ENCODE assay signal across 9 cellular contexts in genomic region chr5:170603578-170604565, GRCh38.
DNase-seq lines count a peak whose midpoint lies in the region; ATAC-seq, FAIRE-seq and TF ChIP-seq lines count a peak whose summit lies in the region.
"Had no signal": no experiment of that assay in that cellular context is flagged by ENCODE, and none has a peak within 500 bp of the region (broad histone marks: within the 10 kb centered on the region; RNA-seq: fewer than 3 reads in every experiment).

No MANE protein-coding gene starts in this region.

- no peak overlapping the region for H3K27ac Mint-ChIP-seq in activated CD4-positive, alpha-beta memory T cell treated with anti-CD3 and anti-CD28 coated beads for 36 hours
- H3K27ac Mint-ChIP-seq: activated B cell treated with CpG ODN at 0.5 μM for 24 hours had no signal

- H3K36me3 Mint-ChIP-seq in activated CD4-positive, alpha-beta memory T cell treated with anti-CD3 and anti-CD28 coated beads for 36 hours = no peaks in the 10 kb centered on the region

- ATAC-seq in GM21619 (IDR thresholded peaks at IDR 0.05; ENCODE audit: unreplicated experiment) = peak; percentile 74
- peak in 3 of 4 donors; percentile 58 to 71 (median 64) for ATAC-seq in pancreas

- H3K4me3 Mint-ChIP-seq in activated CD4-positive, alpha-beta memory T cell treated with anti-CD3 and anti-CD28 coated beads for 36 hours = no peak overlapping the region
- H3K4me3 Mint-ChIP-seq: activated B cell treated with CpG ODN at 0.5 μM for 24 hours had no signal

- 0 out of 2 replicates have a peak, but pooled peaks cover 4% of the 10 kb centered on the region for H4K20me1 ChIP-seq in DOHH2 (ENCODE audit: control insufficient read depth, insufficient read depth, low read depth, low read length)

- POLR2A ChIA-PET in activated CD4-positive, alpha-beta memory T cell treated with anti-CD3 and anti-CD28 coated beads for 36 hours (lab: Charles Lee) = no interaction called here

- H3K36me3 ChIP-seq in DOHH2 (ENCODE audit: control insufficient read depth, low read length) (no peaks in the 10 kb centered on the region), pancreas (no peaks in the 10 kb centered on the region)

- intact Hi-C loops in activated CD4-positive, alpha-beta memory T cell treated with anti-CD3 and anti-CD28 coated beads for 36 hours (cut with micrococcal nuclease) = loop anchor here (1.0 kb wide), 1 partner anchor 28 kb away; no protein-coding TSS in a partner anchor
- intact Hi-C loops in pancreas (cut with DNase I) = no loop called here

- 50% methylated on average over 12 of the region's 12 CpGs for WGBS in pancreas, 2 donors

- TF ChIP-seq CTCF in DOHH2 (IDR thresholded peaks at IDR 0.05; ENCODE audit: low read depth, low read length, poor library complexity, severe bottlenecking) (peak; percentile 75), fibroblast of pulmonary artery (IDR thresholded peaks at IDR 0.05; ENCODE audit: low read length, missing control alignments) (peak; percentile 64), pancreas (IDR thresholded peaks at IDR 0.05) (peak in 2 of 4 donors; percentile 29 to 40)

- no peaks in the 10 kb centered on the region for H3K79me2 ChIP-seq in DOHH2 (ENCODE audit: control insufficient read depth, low read length)

- no peaks in the 10 kb centered on the region for H3K9me2 ChIP-seq in DOHH2 (replicated peaks; ENCODE audit: control insufficient read depth, low read length)

- H3K4me1 ChIP-seq in DOHH2 (ENCODE audit: control insufficient read depth, low read length) = no peaks in the 10 kb centered on the region
- no peaks in the 10 kb centered on the region for H3K4me1 ChIP-seq in pancreas

- H3K27me3 Mint-ChIP-seq in activated CD4-positive, alpha-beta memory T cell treated with anti-CD3 and anti-CD28 coated beads for 36 hours = peaks cover 33% of the 10 kb centered on the region

- no peaks in the 10 kb centered on the region for H3K9me3 Mint-ChIP-seq in activated CD4-positive, alpha-beta memory T cell treated with anti-CD3 and anti-CD28 coated beads for 36 hours
- H3K9me3 Mint-ChIP-seq: activated B cell treated with CpG ODN at 0.5 μM for 24 hours had no signal

- H3K27me3 ChIP-seq in DOHH2 (ENCODE audit: control insufficient read depth, low read length) = peaks cover 3% of the 10 kb centered on the region; the same call in 1 of the 2 replicates
- H3K27me3 ChIP-seq in pancreas = no peaks in the 10 kb centered on the region

- CTCF ChIA-PET in activated CD4-positive, alpha-beta memory T cell treated with anti-CD3 and anti-CD28 coated beads for 36 hours (lab: Charles Lee) = interaction anchor here (0.8 to 3.9 kb wide), 10 partner anchors 9 to 169 kb away, joined by 3 to 30 read pairs (median 3); no protein-coding TSS in a partner anchor

- H3K4me3 ChIP-seq in DOHH2 (ENCODE audit: low read length) (no peak overlapping the region), fibroblast of pulmonary artery (replicated peaks; ENCODE audit: low read depth, low read length) (no peak overlapping the region), pancreas (no peak overlapping the region)

- no peak for FAIRE-seq in pancreas (lab: Jason Lieb, UNC)

- H3K4me1 Mint-ChIP-seq in activated CD4-positive, alpha-beta memory T cell treated with anti-CD3 and anti-CD28 coated beads for 36 hours (ENCODE audit: low read depth) = peaks cover under 1% of the 10 kb centered on the region
- H3K4me1 Mint-ChIP-seq: activated B cell treated with CpG ODN at 0.5 μM for 24 hours had no signal

- H3K4me2 ChIP-seq in DOHH2 (ENCODE audit: low read length) = no peak overlapping the region

- H3K9me3 ChIP-seq in DOHH2 (ENCODE audit: control insufficient read depth, insufficient read depth, low read length) (no peaks in the 10 kb centered on the region), pancreas (no peaks in the 10 kb centered on the region)

- peak; percentile 32 for DNase-seq in NCI-H1105 treated with DMSO at 0.1 percent for 48 hours (lab: John Stamatoyannopoulos, UW)
- peak; percentile 71 for DNase-seq in activated CD4-positive, alpha-beta memory T cell treated with anti-CD3 and anti-CD28 coated beads for 36 hours
- peak; percentile 45 for DNase-seq in fibroblast of pulmonary artery (ENCODE audit: low read depth)
- peak in 2 of 6 donors; percentile 15 to 39 for DNase-seq in pancreas
- DNase-seq in DMS153 treated with DMSO at 0.1 percent for 48 hours (lab: John Stamatoyannopoulos, UW; ENCODE audit: unreplicated experiment) = no peak
- DNase-seq in stimulated activated naive CD4-positive, alpha-beta T cell treated with Interleukin-2 at 50 U/mL for 16 hours (lab: John Stamatoyannopoulos, UW) = no peak
- DNase-seq: activated B cell treated with CpG ODN at 0.5 μM for 24 hours had no signal

- H3K27ac ChIP-seq in DOHH2 (ENCODE audit: low read depth, low read length) (no peak overlapping the region), pancreas (no peak overlapping the region)

- H3F3A ChIP-seq in DOHH2 (ENCODE audit: control insufficient read depth, insufficient read depth) = no peaks in the 10 kb centered on the region

Comparison
In these comparisons a context has a peak if more than half of its experiments do, and no peak if none do; other contexts are left out.
1. DNase-seq: peak in NCI-H1105 treated with DMSO at 0.1 percent for 48 hours (single experiment), activated CD4-positive, alpha-beta memory T cell treated with anti-CD3 and anti-CD28 coated beads for 36 hours (single experiment) and fibroblast of pulmonary artery (single experiment); none in DMS153 treated with DMSO at 0.1 percent for 48 hours (single experiment) and stimulated activated naive CD4-positive, alpha-beta T cell treated with Interleukin-2 at 50 U/mL for 16 hours (single experiment).